22 cellular contexts compared by ENCODE assay signal in genomic region chr17:61579961-61580360, GRCh38. TPM values are rescaled to one million over a fixed set of nuclear protein-coding genes. Genes with fewer than 3 reads are reported as not detected.
DNase-seq lines count a peak whose midpoint lies in the region; ATAC-seq, FAIRE-seq and TF ChIP-seq lines count a peak whose summit lies in the region.
"Had no signal": no experiment of that assay in that cellular context is flagged by ENCODE, and none has a peak within 500 bp of the region (broad histone marks: within the 10 kb centered on the region; RNA-seq: fewer than 3 reads in every experiment).

No MANE protein-coding gene starts in this region.

- 71 to 86% methylated on average over 9 of the region's 9 CpGs for WGBS in body of pancreas, 2 donors

- H3K9ac ChIP-seq in kidney (ENCODE audit: low read length in 2 of 2), result no peak overlapping the region

- no peaks in the 10 kb centered on the region for H4K20me1 ChIP-seq in osteoblast (ENCODE audit: insufficient read depth, low read length)

- ATAC-seq in GM18520 (IDR thresholded peaks at IDR 0.05; ENCODE audit: unreplicated experiment) (no peak), body of pancreas (no peak)
- ATAC-seq: activated CD8-positive, alpha-beta memory T cell treated with anti-CD3 and anti-CD28 coated beads, Interleukin-2, amount 10 ng/mL, durations not matched to agents 7 days and 5 days; left colon; psoas muscle had no signal

- peak overlapping the region; percentile 5 for H3K4me2 ChIP-seq in osteoblast (ENCODE audit: insufficient read depth, low read length)

- H3K27me3 ChIP-seq in osteoblast (ENCODE audit: insufficient read depth, low read length) (peaks cover 6% of the 10 kb centered on the region), body of pancreas (no peaks in the 10 kb centered on the region)
- H3K27me3 ChIP-seq: ascending aorta, esophagus muscularis mucosa had no signal

- H3K79me2 ChIP-seq in osteoblast (ENCODE audit: insufficient read depth, low read length), result no peaks in the 10 kb centered on the region

- no peaks in the 10 kb centered on the region for H3K9me3 ChIP-seq in osteoblast (ENCODE audit: low read depth, low read length)
- H3K9me3 ChIP-seq in kidney (ENCODE audit: control insufficient read depth in 1 of 2, low read length in 2 of 2), result no peaks in the 10 kb centered on the region
- no peaks in the 10 kb centered on the region for H3K9me3 ChIP-seq in body of pancreas
- H3K9me3 ChIP-seq: ascending aorta, esophagus muscularis mucosa, psoas muscle had no signal

- TF ChIP-seq CTCF in osteoblast (IDR thresholded peaks at IDR 0.05; ENCODE audit: extremely low read depth, low read depth, low read length), result no peak
- TF ChIP-seq CTCF in kidney (IDR thresholded peaks at IDR 0.05; ENCODE audit: borderline replicate concordance, extremely low read depth, insufficient read depth), result no peak
- no peak for TF ChIP-seq CTCF in body of pancreas (IDR thresholded peaks at IDR 0.05)

- H3K27ac ChIP-seq in osteoblast (ENCODE audit: low read depth, low read length) (no peak overlapping the region), kidney (ENCODE audit: low read depth in 2 of 2, low read length in 2 of 2) (no peak overlapping the region), body of pancreas (no peak overlapping the region)
- H3K27ac ChIP-seq: ascending aorta, esophagus muscularis mucosa, psoas muscle had no signal

- intact Hi-C loops in kidney (cut with DNase I) (no loop called here), body of pancreas (cut with DNase I) (no loop called here)

- H2AFZ ChIP-seq in osteoblast (ENCODE audit: low read length), result peak overlapping the region; percentile 20

- no peak for FAIRE-seq in kidney (lab: Jason Lieb, UNC)
- FAIRE-seq: G401.6 had no signal

- H3K4me1 ChIP-seq in osteoblast (ENCODE audit: insufficient read depth, low read length), result peaks cover 13% of the 10 kb centered on the region
- H3K4me1 ChIP-seq in kidney (ENCODE audit: control insufficient read depth in 1 of 2, insufficient read depth in 1 of 2, low read depth in 1 of 2, low read length in 2 of 2), result no peaks in the 10 kb centered on the region
- H3K4me1 ChIP-seq in body of pancreas, result peaks cover 12% of the 10 kb centered on the region
- H3K4me1 ChIP-seq: ascending aorta, psoas muscle had no signal

- TF ChIP-seq POLR2A in body of pancreas (IDR thresholded peaks at IDR 0.05), result no peak

- no peak overlapping the region for H3K4me3 ChIP-seq in osteoblast (ENCODE audit: insufficient read depth, low read length)
- no peak overlapping the region for H3K4me3 ChIP-seq in kidney (ENCODE audit: low read length in 2 of 2)
- no peak overlapping the region for H3K4me3 ChIP-seq in body of pancreas
- H3K4me3 ChIP-seq: ascending aorta, esophagus muscularis mucosa, psoas muscle had no signal

- peak; percentile 72 for DNase-seq in ELR (ENCODE audit: low read depth)
- peak; percentile 81 for DNase-seq in NCI-H1694 treated with DMSO at 0.1 percent for 48 hours (lab: John Stamatoyannopoulos, UW)
- peak; percentile 58 for DNase-seq in dedifferentiated amniotic fluid mesenchymal stem cell (ENCODE audit: extremely low spot score)
- no peak for DNase-seq in osteoblast (ENCODE audit: insufficient read length, low spot score, missing footprints)
- DNase-seq in kidney, result no peak
- DNase-seq in T1000 (lab: John Stamatoyannopoulos, UW), result no peak
- no peak for DNase-seq in body of pancreas
- DNase-seq: activated CD4-positive, CD25-positive, alpha-beta regulatory T cell; activated CD8-positive, alpha-beta memory T cell treated with anti-CD3 and anti-CD28 coated beads, Interleukin-2, amount 10 ng/mL, durations not matched to agents 7 days and 5 days; activated gamma-delta T cell; CD8-positive, alpha-beta memory T cell; cortex of kidney; hypothalamus; left colon; naive B cell; NCI-H2107; psoas muscle had no signal

- H3K36me3 ChIP-seq in osteoblast (ENCODE audit: insufficient read depth, low read length) (no peaks in the 10 kb centered on the region), kidney (ENCODE audit: control insufficient read depth in 1 of 2, insufficient read depth in 2 of 2, low read length in 2 of 2) (no peaks in the 10 kb centered on the region), body of pancreas (replicated peaks in 1 of 2; ENCODE audit: insufficient read depth in 1 of 2, low read depth in 2 of 2) (no peaks in the 10 kb centered on the region)
- H3K36me3 ChIP-seq: ascending aorta, esophagus muscularis mucosa had no signal

RNA-seq across cellular contexts. Expression of gene NACA2, which starts 11.1 kb away (rescaled TPM):
- total RNA-seq in osteoblast, result under 0.01 TPM in 1 of 2 replicates, not detected in the other
- total RNA-seq in kidney, result not detected
- not detected for polyA plus RNA-seq in kidney (ENCODE audit: insufficient read depth, low read depth, low replicate concordance)
- total RNA-seq in body of pancreas, result 1 to 10 TPM in 1 of 2 donors, not detected in 1; 1.6 TPM
- total RNA-seq: activated CD8-positive, alpha-beta memory T cell treated with anti-CD3 and anti-CD28 coated beads, Interleukin-2, amount 10 ng/mL, durations not matched to agents 7 days and 5 days; ascending aorta; CD8-positive, alpha-beta memory T cell; esophagus muscularis mucosa; left colon; M059J; psoas muscle had no signal
- polyA plus RNA-seq: CD8-positive, alpha-beta memory T cell had no signal

Comparison
In these comparisons a context has a peak if more than half of its experiments do, and no peak if none do; other contexts are left out.
1. DNase-seq: peak in ELR (single experiment), NCI-H1694 treated with DMSO at 0.1 percent for 48 hours (single experiment) and dedifferentiated amniotic fluid mesenchymal stem cell (single experiment); none in osteoblast (single experiment), kidney (single experiment), T1000 (single experiment) and body of pancreas (0 of 4).